Comparison of ENCODE assay signal across 11 cellular contexts in genomic region chr10:67780759-67781538, GRCh38. TPM values are rescaled to one million over a fixed set of nuclear protein-coding genes. Genes with fewer than 3 reads are reported as not detected.
DNase-seq lines count a peak whose midpoint lies in the region; ATAC-seq lines count a peak whose summit lies in the region.
"Had no signal": no experiment of that assay in that cellular context is flagged by ENCODE, and none has a peak within 500 bp of the region (broad histone marks: within the 10 kb centered on the region; RNA-seq: fewer than 3 reads in every experiment).

No MANE protein-coding gene starts in this region.

- ATAC-seq in GM18909 (IDR thresholded peaks at IDR 0.05; ENCODE audit: poor library complexity, unreplicated experiment) (peak; percentile 88), GM21737 (IDR thresholded peaks at IDR 0.05; ENCODE audit: unreplicated experiment) (peak; percentile 82), HG03175 (IDR thresholded peaks at IDR 0.05; ENCODE audit: unreplicated experiment) (peak; percentile 79), Right ventricle myocardium inferior (no peak)

- peak; percentile 73 for DNase-seq in cerebellar cortex (ENCODE audit: low spot score)
- no peak for DNase-seq in Right ventricle myocardium inferior (ENCODE audit: missing footprints)
- DNase-seq in Ammon's horn (ENCODE audit: low spot score): no peak
- DNase-seq in medulla oblongata (ENCODE audit: extremely low spot score): no peak
- DNase-seq in SHP77 (lab: John Stamatoyannopoulos, UW): no peak
- DNase-seq: islet precursor cell, NCI-H1092, SJCRH30 had no signal

- intact Hi-C loops in Right ventricle myocardium inferior (cut with DNase I): loop anchor here (1.0 to 10.0 kb wide), 3 partner anchors 84 to 256 kb away; partner anchors contain the start of gene CTNNA3

RNA-seq across cellular contexts. Expression of gene DNAJC12, which starts 57.0 kb away (rescaled TPM):
- total RNA-seq in Right ventricle myocardium inferior: 7.1 TPM
